In the genomic region with DNA sequence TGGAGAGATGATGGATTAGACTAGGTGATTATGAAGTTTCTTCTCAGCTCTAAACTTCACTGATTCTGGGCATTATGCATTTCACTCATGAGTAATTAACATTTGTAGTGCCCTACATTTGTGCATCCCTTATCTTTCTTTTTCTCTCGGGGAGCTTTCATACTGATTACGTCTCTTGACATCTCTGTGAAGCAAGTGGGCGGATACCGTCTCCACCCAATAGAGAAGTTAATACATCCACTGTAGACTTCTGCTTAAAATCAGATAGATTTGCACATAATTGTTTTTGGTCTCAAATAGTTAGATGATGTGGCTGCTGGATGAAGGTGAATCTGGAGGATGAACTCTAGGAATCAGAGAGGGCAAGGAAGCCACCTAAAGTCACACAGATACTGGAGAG, we compare ENCODE assay signal across 23 cellular contexts.
A peak's percentile ranks its signal among the peaks of the same experiment; 100 is the strongest.
DNase-seq lines count a peak whose midpoint lies in the region; ATAC-seq lines count a peak whose summit lies in the region.
"Had no signal": no experiment of that assay in that cellular context is flagged by ENCODE, and none has a peak within 500 bp of the region (broad histone marks: within the 10 kb centered on the region; RNA-seq: fewer than 3 reads in every experiment).

No MANE protein-coding gene starts in this region.

- peak; percentile 11 for DNase-seq in putamen (ENCODE audit: low spot score)
- DNase-seq: 8988T; ACHN; AML-193; BE2C; C1 segment of cervical spinal cord; Caco-2; Calu3; CD4-positive, alpha-beta memory T cell; CD4-positive, alpha-beta T cell; CD4-positive, CD25-positive, alpha-beta regulatory T cell; CD8-positive, alpha-beta memory T cell; CD8-positive, alpha-beta T cell; COR-L47; DMS 273 treated with DMSO at 0.1 percent for 48 hours; DMS153; DMS53; DMS79; DMS79 treated with DMSO at 0.1 percent for 48 hours; DND-41; EL had no signal

- ATAC-seq in GM21381 (IDR thresholded peaks at IDR 0.05; ENCODE audit: unreplicated experiment) = no peak
- ATAC-seq: A549; CD8-positive, alpha-beta T cell had no signal
